Comparison of ENCODE assay signal across 1 cellular context in the genomic region with DNA sequence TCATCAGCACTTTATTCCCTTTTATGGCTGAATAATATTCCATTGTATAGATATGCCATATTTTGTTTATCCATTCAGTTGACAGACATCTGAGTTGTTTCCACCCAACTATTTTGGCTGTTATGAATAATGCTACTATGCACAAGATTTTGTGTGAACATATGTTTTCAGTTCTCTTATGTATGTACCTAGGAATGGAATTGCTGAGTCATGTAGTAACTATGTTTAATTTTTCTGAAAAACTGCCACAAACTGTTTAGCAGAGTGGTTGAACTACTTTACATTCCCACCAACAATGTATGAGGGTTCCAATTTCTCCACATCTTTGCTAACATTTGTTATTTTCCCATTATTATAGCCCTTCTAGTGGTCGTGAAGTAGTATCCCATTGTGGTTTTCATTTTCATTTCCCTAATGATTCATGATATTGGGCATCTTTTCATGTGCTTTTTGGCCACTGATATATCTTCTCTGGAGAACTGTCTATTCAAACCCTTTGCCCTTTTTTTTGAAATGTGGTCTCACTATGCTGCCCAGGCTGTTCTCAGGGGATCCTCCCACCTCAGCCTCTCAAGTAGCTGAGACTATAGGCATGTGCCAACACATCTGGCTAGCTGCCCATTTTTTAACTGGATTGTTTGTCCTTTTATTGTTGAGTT.
TF ChIP-seq lines count a peak whose summit lies in the region.

No MANE protein-coding gene starts in this region.

TF ChIP-seq in HepG2, 621 proteins besides CTCF, POLR2A, EP300 and RAD21 (continued from another document):
- peak; percentile 95 for TF ChIP-seq NFE2L2 (IDR thresholded peaks at IDR 0.05; ENCODE audit: low read length)
- TF ChIP-seq TGIF2 (CRISPR knock-in tag; IDR thresholded peaks at IDR 0.05) = no peak
- TF ChIP-seq MAFK (conservative IDR thresholded peaks at IDR 0.05 in 1 of 2, IDR thresholded peaks at IDR 0.05 in 1 of 2; ENCODE audit: low read length in 2 of 2) = peak; percentile 80 to 89
- no peak for TF ChIP-seq SIX1 (CRISPR knock-in tag; IDR thresholded peaks at IDR 0.05; ENCODE audit: borderline replicate concordance)
- TF ChIP-seq, protein P1, sequence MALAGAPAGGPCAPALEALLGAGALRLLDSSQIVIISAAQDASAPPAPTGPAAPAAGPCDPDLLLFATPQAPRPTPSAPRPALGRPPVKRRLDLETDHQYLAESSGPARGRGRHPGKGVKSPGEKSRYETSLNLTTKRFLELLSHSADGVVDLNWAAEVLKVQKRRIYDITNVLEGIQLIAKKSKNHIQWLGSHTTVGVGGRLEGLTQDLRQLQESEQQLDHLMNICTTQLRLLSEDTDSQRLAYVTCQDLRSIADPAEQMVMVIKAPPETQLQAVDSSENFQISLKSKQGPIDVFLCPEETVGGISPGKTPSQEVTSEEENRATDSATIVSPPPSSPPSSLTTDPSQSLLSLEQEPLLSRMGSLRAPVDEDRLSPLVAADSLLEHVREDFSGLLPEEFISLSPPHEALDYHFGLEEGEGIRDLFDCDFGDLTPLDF (CRISPR knock-in tag; IDR thresholded peaks at IDR 0.05) = no peak
- TF ChIP-seq ATF7 (IDR thresholded peaks at IDR 0.05) = no peak
- TF ChIP-seq ATF7 (CRISPR knock-in tag; IDR thresholded peaks at IDR 0.05) = no peak
- TF ChIP-seq ZNF234 (CRISPR knock-in tag; conservative IDR thresholded peaks at IDR 0.05) = no peak
- TF ChIP-seq, protein P2, sequence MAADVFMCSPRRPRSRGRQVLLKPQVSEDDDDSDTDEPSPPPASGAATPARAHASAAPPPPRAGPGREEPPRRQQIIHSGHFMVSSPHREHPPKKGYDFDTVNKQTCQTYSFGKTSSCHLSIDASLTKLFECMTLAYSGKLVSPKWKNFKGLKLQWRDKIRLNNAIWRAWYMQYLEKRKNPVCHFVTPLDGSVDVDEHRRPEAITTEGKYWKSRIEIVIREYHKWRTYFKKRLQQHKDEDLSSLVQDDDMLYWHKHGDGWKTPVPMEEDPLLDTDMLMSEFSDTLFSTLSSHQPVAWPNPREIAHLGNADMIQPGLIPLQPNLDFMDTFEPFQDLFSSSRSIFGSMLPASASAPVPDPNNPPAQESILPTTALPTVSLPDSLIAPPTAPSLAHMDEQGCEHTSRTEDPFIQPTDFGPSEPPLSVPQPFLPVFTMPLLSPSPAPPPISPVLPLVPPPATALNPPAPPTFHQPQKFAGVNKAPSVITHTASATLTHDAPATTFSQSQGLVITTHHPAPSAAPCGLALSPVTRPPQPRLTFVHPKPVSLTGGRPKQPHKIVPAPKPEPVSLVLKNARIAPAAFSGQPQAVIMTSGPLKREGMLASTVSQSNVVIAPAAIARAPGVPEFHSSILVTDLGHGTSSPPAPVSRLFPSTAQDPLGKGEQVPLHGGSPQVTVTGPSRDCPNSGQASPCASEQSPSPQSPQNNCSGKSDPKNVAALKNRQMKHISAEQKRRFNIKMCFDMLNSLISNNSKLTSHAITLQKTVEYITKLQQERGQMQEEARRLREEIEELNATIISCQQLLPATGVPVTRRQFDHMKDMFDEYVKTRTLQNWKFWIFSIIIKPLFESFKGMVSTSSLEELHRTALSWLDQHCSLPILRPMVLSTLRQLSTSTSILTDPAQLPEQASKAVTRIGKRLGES (CRISPR knock-in tag; IDR thresholded peaks at IDR 0.05; ENCODE audit: borderline replicate concordance) = no peak
TF ChIP-seq in HepG2: peak in this region for 4.
